Comparison of ENCODE assay signal across 1 cellular context in the genomic region with DNA sequence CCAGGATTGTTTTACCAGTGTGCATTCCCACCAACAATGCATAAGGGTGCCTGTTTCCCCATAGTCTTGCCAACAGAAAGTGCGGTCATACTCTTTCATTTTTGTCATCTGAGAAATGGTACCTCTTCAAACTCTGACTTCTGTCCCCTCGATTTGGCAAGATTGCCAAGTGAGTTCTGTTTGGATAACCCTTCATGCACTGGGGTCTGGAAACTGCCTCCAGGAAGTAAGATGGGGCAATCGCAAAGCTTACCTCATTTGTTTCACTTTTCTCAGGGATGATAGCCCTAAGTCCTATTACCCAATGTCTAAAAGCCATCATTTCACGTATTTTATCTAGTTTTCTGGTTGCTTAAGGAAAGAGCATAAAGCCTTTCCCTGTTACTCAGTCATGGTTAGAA.
TF ChIP-seq lines count a peak whose summit lies in the region.

No MANE protein-coding gene starts in this region.

TF ChIP-seq in HepG2, 621 proteins besides CTCF, POLR2A, EP300 and RAD21 (continued from another document and continues in another):
- TF ChIP-seq KDM5B (CRISPR knock-in tag; IDR thresholded peaks at IDR 0.05; ENCODE audit: borderline replicate concordance) (no peak), KAT7 (CRISPR knock-in tag; IDR thresholded peaks at IDR 0.05; ENCODE audit: borderline replicate concordance) (no peak), ZNF550 (CRISPR knock-in tag; IDR thresholded peaks at IDR 0.05; ENCODE audit: borderline replicate concordance) (no peak), ZKSCAN1 (IDR thresholded peaks at IDR 0.05; ENCODE audit: low read length) (no peak), ZSCAN31 (CRISPR knock-in tag; IDR thresholded peaks at IDR 0.05; ENCODE audit: low read depth) (no peak), HOXA7 (CRISPR knock-in tag; IDR thresholded peaks at IDR 0.05) (no peak), ZZZ3 (CRISPR knock-in tag; IDR thresholded peaks at IDR 0.05; ENCODE audit: borderline replicate concordance) (no peak), PHB2 (IDR thresholded peaks at IDR 0.05; ENCODE audit: partially characterized antibody) (no peak), JARID2 (CRISPR knock-in tag; IDR thresholded peaks at IDR 0.05; ENCODE audit: insufficient replicate concordance) (no peak), WIZ (CRISPR knock-in tag; IDR thresholded peaks at IDR 0.05) (no peak), HDAC1 (CRISPR knock-in tag; IDR thresholded peaks at IDR 0.05) (no peak), TEAD3 (CRISPR knock-in tag; optimal IDR thresholded peaks at IDR 0.05; ENCODE audit: borderline replicate concordance) (peak; percentile 60), YY1 (IDR thresholded peaks at IDR 0.05; ENCODE audit: insufficient read depth, insufficient replicate concordance, low read depth, low read length) (no peak), PAWR (CRISPR knock-in tag; IDR thresholded peaks at IDR 0.05; ENCODE audit: borderline replicate concordance) (no peak), ERF (CRISPR knock-in tag; IDR thresholded peaks at IDR 0.05) (no peak), ZNF703 (CRISPR knock-in tag; IDR thresholded peaks at IDR 0.05; ENCODE audit: borderline replicate concordance) (no peak), ARID2 (CRISPR knock-in tag; IDR thresholded peaks at IDR 0.05; ENCODE audit: borderline replicate concordance) (no peak), ZNF510 (CRISPR knock-in tag; IDR thresholded peaks at IDR 0.05; ENCODE audit: low read depth) (no peak), MTA1 (CRISPR knock-in tag; IDR thresholded peaks at IDR 0.05; ENCODE audit: borderline replicate concordance) (no peak)
- TF ChIP-seq, protein P1, sequence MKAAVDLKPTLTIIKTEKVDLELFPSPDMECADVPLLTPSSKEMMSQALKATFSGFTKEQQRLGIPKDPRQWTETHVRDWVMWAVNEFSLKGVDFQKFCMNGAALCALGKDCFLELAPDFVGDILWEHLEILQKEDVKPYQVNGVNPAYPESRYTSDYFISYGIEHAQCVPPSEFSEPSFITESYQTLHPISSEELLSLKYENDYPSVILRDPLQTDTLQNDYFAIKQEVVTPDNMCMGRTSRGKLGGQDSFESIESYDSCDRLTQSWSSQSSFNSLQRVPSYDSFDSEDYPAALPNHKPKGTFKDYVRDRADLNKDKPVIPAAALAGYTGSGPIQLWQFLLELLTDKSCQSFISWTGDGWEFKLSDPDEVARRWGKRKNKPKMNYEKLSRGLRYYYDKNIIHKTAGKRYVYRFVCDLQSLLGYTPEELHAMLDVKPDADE (CRISPR knock-in tag; IDR thresholded peaks at IDR 0.05): no peak
- TF ChIP-seq, protein P2, sequence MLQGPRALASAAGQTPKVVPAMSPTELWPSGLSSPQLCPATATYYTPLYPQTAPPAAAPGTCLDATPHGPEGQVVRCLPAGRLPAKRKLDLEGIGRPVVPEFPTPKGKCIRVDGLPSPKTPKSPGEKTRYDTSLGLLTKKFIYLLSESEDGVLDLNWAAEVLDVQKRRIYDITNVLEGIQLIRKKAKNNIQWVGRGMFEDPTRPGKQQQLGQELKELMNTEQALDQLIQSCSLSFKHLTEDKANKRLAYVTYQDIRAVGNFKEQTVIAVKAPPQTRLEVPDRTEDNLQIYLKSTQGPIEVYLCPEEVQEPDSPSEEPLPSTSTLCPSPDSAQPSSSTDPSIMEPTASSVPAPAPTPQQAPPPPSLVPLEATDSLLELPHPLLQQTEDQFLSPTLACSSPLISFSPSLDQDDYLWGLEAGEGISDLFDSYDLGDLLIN (CRISPR knock-in tag; IDR thresholded peaks at IDR 0.05; ENCODE audit: borderline replicate concordance): no peak
- TF ChIP-seq, protein P3, sequence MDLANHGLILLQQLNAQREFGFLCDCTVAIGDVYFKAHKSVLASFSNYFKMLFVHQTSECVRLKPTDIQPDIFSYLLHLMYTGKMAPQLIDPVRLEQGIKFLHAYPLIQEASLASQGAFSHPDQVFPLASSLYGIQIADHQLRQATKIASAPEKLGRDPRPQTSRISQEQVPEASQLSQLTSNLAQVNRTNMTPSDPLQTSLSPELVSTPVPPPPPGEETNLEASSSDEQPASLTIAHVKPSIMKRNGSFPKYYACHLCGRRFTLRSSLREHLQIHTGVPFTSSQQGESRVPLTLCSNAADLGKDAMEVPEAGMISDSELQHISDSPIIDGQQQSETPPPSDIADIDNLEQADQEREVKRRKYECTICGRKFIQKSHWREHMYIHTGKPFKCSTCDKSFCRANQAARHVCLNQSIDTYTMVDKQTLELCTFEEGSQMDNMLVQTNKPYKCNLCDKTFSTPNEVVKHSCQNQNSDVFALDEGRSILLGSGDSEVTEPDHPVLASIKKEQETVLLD (CRISPR knock-in tag; IDR thresholded peaks at IDR 0.05; ENCODE audit: low read depth): no peak
- TF ChIP-seq, protein P4, sequence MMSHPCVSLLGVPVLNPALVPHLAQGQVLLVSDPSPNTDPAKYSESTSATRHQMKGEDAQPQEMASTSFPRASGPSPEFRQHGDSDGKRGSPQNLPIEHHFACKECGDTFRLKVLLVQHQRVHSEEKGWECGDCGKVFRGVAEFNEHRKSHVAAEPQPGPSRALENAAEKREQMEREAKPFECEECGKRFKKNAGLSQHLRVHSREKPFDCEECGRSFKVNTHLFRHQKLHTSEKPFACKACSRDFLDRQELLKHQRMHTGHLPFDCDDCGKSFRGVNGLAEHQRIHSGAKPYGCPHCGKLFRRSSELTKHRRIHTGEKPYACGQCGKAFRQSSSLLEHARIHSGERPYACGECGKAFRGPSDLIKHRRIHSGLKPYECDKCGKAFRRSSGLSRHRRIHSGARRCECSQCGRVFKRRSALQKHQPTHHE (CRISPR knock-in tag; IDR thresholded peaks at IDR 0.05; ENCODE audit: borderline replicate concordance): no peak
- TF ChIP-seq, protein P5, sequence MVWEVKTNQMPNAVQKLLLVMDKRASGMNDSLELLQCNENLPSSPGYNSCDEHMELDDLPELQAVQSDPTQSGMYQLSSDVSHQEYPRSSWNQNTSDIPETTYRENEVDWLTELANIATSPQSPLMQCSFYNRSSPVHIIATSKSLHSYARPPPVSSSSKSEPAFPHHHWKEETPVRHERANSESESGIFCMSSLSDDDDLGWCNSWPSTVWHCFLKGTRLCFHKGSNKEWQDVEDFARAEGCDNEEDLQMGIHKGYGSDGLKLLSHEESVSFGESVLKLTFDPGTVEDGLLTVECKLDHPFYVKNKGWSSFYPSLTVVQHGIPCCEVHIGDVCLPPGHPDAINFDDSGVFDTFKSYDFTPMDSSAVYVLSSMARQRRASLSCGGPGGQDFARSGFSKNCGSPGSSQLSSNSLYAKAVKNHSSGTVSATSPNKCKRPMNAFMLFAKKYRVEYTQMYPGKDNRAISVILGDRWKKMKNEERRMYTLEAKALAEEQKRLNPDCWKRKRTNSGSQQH (CRISPR knock-in tag; IDR thresholded peaks at IDR 0.05; ENCODE audit: low read depth): no peak
- TF ChIP-seq, protein P6, sequence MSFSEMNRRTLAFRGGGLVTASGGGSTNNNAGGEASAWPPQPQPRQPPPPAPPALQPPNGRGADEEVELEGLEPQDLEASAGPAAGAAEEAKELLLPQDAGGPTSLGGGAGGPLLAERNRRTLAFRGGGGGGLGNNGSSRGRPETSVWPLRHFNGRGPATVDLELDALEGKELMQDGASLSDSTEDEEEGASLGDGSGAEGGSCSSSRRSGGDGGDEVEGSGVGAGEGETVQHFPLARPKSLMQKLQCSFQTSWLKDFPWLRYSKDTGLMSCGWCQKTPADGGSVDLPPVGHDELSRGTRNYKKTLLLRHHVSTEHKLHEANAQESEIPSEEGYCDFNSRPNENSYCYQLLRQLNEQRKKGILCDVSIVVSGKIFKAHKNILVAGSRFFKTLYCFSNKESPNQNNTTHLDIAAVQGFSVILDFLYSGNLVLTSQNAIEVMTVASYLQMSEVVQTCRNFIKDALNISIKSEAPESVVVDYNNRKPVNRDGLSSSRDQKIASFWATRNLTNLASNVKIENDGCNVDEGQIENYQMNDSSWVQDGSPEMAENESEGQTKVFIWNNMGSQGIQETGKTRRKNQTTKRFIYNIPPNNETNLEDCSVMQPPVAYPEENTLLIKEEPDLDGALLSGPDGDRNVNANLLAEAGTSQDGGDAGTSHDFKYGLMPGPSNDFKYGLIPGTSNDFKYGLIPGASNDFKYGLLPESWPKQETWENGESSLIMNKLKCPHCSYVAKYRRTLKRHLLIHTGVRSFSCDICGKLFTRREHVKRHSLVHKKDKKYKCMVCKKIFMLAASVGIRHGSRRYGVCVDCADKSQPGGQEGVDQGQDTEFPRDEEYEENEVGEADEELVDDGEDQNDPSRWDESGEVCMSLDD (CRISPR knock-in tag; IDR thresholded peaks at IDR 0.05; ENCODE audit: borderline replicate concordance): no peak
- TF ChIP-seq, protein P7, sequence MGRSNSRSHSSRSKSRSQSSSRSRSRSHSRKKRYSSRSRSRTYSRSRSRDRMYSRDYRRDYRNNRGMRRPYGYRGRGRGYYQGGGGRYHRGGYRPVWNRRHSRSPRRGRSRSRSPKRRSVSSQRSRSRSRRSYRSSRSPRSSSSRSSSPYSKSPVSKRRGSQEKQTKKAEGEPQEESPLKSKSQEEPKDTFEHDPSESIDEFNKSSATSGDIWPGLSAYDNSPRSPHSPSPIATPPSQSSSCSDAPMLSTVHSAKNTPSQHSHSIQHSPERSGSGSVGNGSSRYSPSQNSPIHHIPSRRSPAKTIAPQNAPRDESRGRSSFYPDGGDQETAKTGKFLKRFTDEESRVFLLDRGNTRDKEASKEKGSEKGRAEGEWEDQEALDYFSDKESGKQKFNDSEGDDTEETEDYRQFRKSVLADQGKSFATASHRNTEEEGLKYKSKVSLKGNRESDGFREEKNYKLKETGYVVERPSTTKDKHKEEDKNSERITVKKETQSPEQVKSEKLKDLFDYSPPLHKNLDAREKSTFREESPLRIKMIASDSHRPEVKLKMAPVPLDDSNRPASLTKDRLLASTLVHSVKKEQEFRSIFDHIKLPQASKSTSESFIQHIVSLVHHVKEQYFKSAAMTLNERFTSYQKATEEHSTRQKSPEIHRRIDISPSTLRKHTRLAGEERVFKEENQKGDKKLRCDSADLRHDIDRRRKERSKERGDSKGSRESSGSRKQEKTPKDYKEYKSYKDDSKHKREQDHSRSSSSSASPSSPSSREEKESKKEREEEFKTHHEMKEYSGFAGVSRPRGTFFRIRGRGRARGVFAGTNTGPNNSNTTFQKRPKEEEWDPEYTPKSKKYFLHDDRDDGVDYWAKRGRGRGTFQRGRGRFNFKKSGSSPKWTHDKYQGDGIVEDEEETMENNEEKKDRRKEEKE (IDR thresholded peaks at IDR 0.05): no peak
- TF ChIP-seq, protein P8, sequence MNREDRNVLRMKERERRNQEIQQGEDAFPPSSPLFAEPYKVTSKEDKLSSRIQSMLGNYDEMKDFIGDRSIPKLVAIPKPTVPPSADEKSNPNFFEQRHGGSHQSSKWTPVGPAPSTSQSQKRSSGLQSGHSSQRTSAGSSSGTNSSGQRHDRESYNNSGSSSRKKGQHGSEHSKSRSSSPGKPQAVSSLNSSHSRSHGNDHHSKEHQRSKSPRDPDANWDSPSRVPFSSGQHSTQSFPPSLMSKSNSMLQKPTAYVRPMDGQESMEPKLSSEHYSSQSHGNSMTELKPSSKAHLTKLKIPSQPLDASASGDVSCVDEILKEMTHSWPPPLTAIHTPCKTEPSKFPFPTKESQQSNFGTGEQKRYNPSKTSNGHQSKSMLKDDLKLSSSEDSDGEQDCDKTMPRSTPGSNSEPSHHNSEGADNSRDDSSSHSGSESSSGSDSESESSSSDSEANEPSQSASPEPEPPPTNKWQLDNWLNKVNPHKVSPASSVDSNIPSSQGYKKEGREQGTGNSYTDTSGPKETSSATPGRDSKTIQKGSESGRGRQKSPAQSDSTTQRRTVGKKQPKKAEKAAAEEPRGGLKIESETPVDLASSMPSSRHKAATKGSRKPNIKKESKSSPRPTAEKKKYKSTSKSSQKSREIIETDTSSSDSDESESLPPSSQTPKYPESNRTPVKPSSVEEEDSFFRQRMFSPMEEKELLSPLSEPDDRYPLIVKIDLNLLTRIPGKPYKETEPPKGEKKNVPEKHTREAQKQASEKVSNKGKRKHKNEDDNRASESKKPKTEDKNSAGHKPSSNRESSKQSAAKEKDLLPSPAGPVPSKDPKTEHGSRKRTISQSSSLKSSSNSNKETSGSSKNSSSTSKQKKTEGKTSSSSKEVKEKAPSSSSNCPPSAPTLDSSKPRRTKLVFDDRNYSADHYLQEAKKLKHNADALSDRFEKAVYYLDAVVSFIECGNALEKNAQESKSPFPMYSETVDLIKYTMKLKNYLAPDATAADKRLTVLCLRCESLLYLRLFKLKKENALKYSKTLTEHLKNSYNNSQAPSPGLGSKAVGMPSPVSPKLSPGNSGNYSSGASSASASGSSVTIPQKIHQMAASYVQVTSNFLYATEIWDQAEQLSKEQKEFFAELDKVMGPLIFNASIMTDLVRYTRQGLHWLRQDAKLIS (CRISPR knock-in tag; IDR thresholded peaks at IDR 0.05): no peak
- TF ChIP-seq, protein P9, sequence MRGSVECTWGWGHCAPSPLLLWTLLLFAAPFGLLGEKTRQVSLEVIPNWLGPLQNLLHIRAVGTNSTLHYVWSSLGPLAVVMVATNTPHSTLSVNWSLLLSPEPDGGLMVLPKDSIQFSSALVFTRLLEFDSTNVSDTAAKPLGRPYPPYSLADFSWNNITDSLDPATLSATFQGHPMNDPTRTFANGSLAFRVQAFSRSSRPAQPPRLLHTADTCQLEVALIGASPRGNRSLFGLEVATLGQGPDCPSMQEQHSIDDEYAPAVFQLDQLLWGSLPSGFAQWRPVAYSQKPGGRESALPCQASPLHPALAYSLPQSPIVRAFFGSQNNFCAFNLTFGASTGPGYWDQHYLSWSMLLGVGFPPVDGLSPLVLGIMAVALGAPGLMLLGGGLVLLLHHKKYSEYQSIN (CRISPR knock-in tag; IDR thresholded peaks at IDR 0.05; ENCODE audit: borderline replicate concordance): no peak
- TF ChIP-seq, protein P10, sequence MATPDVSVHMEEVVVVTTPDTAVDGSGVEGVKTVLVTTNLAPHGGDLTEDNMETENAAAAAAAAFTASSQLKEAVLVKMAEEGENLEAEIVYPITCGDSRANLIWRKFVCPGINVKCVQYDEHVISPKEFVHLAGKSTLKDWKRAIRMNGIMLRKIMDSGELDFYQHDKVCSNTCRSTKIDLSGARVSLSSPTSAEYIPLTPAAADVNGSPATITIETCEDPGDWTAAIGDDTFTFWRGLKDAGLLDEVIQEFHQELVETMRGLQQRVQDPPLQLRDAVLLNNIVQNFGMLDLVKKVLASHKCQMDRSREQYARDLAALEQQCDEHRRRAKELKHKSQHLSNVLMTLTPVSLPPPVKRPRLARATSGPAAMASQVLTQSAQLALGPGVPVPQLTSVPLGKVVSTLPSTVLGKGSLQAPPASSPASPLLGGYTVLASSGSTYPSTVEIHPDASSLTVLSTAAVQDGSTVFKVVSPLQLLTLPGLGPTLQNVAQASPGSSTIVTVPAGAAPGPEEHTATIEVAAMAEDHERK (CRISPR knock-in tag; IDR thresholded peaks at IDR 0.05; ENCODE audit: low read depth): no peak
- TF ChIP-seq, protein P11, sequence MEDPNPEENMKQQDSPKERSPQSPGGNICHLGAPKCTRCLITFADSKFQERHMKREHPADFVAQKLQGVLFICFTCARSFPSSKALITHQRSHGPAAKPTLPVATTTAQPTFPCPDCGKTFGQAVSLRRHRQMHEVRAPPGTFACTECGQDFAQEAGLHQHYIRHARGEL (CRISPR knock-in tag; IDR thresholded peaks at IDR 0.05): no peak
- TF ChIP-seq, protein P12, sequence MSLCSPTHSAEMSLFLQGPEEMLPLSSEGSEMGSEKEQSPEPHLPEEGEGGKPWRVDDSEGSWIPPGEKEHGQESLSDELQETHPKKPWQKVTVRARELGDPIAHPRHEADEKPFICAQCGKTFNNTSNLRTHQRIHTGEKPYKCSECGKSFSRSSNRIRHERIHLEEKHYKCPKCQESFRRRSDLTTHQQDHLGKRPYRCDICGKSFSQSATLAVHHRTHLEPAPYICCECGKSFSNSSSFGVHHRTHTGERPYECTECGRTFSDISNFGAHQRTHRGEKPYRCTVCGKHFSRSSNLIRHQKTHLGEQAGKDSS (CRISPR knock-in tag; IDR thresholded peaks at IDR 0.05; ENCODE audit: borderline replicate concordance, low read depth): no peak
